Comparison of ENCODE assay signal across 8 cellular contexts in genomic region chr5:177300236-177300880, GRCh38. TPM values are rescaled to one million over a fixed set of nuclear protein-coding genes. Genes with fewer than 3 reads are reported as not detected.
A peak's percentile ranks its signal among the peaks of the same experiment; 100 is the strongest.
DNase-seq lines count a peak whose midpoint lies in the region; ATAC-seq, FAIRE-seq and TF ChIP-seq lines count a peak whose summit lies in the region.

No MANE protein-coding gene starts in this region.

- intact Hi-C loops in right cardiac atrium (cut with DNase I), result loop anchor here in 1 of 4 donors (10.0 kb wide), 1 partner anchor 186 kb away; no protein-coding TSS in a partner anchor

- WGBS in right cardiac atrium, result 13% methylated on average over 4 of the region's 4 CpGs

- no peaks in the 10 kb centered on the region for H3K9me3 ChIP-seq in adipocyte (ENCODE audit: control insufficient read depth, low read length)
- H3K9me3 ChIP-seq in right cardiac atrium (ENCODE audit: control insufficient read depth, low read length), result no peaks in the 10 kb centered on the region
- no peaks in the 10 kb centered on the region for H3K9me3 ChIP-seq in SJCRH30 (replicated peaks)

- ATAC-seq in HG02973 (IDR thresholded peaks at IDR 0.05; ENCODE audit: unreplicated experiment) (peak; percentile 31), right cardiac atrium (peak; percentile 59 to 74)

- H3K4me3 ChIP-seq in adipocyte (ENCODE audit: low read length), result no peak overlapping the region
- no peak overlapping the region for H3K4me3 ChIP-seq in right cardiac atrium (ENCODE audit: low read length)
- no peak overlapping the region for H3K4me3 ChIP-seq in SJCRH30

- no peaks in the 10 kb centered on the region for H3K27me3 ChIP-seq in adipocyte (replicated peaks; ENCODE audit: control insufficient read depth, insufficient read depth, low read length)
- H3K27me3 ChIP-seq in right cardiac atrium (ENCODE audit: control insufficient read depth, insufficient read depth), result no peaks in the 10 kb centered on the region
- no peaks in the 10 kb centered on the region for H3K27me3 ChIP-seq in SJCRH30

- H3K27ac ChIP-seq in right cardiac atrium (ENCODE audit: low read length), result peak overlapping the region; percentile 81
- H3K27ac ChIP-seq in SJCRH30, result no peak overlapping the region

- DNase-seq in GM12892 (ENCODE audit: insufficient read length) (peak; percentile 48), RPMI8226 (peak; percentile 85), adipocyte (ENCODE audit: low read depth) (peak; percentile 77), right cardiac atrium (peak; percentile 70 to 80 (median 79)), smooth muscle cell of the brain vasculature (ENCODE audit: low read depth, low spot score) (peak; percentile 58), NCI-H524 treated with DMSO at 0.1 percent for 48 hours (lab: John Stamatoyannopoulos, UW) (no peak), SJCRH30 (no peak)

- TF ChIP-seq POLR2A in GM12892 (IDR thresholded peaks at IDR 0.05; ENCODE audit: low read depth, low read length), result no peak; the same call in 1 of the 2 replicates

- peaks cover 16% of the 10 kb centered on the region for H3K36me3 ChIP-seq in adipocyte (ENCODE audit: control insufficient read depth, insufficient read depth, low read length, severe bottlenecking)
- H3K36me3 ChIP-seq in SJCRH30, result peaks cover 7% of the 10 kb centered on the region

- peak; percentile 90 for FAIRE-seq in GM12892 (lab: Jason Lieb, UNC)

- peak overlapping the region; percentile 1 for H3K9ac ChIP-seq in adipocyte (ENCODE audit: low read length)

- H3K4me1 ChIP-seq in adipocyte (ENCODE audit: control insufficient read depth, insufficient read depth, low read length) (peaks cover 34% of the 10 kb centered on the region), right cardiac atrium (ENCODE audit: control insufficient read depth, insufficient read depth, low read length) (peaks cover 24% of the 10 kb centered on the region), SJCRH30 (peaks cover 13% of the 10 kb centered on the region)

RNA-seq across cellular contexts. Expression of gene RAB24, which starts 3.2 kb away (rescaled TPM):
- 29.7 TPM for polyA plus RNA-seq in GM12892 (2012; ENCODE audit: missing spikeins)
- 10 to 100 TPM; 15.0 to 23.8 (median 20.6) TPM for total RNA-seq in right cardiac atrium
- polyA plus RNA-seq in right cardiac atrium, result 28.6 TPM
- total RNA-seq in SJCRH30 (2014; rRNA removed; shearing (Covaris generic)), result 24.1 and 25.4 TPM in 2 replicates

RNA-seq across cellular contexts. Expression of gene PRELID1, which starts 3.2 kb away (rescaled TPM):
- polyA plus RNA-seq in GM12892 (2012; ENCODE audit: missing spikeins), result 189 TPM
- 10 to 100 TPM; 40.4 to 55.7 (median 46.0) TPM for total RNA-seq in right cardiac atrium
- polyA plus RNA-seq in right cardiac atrium, result 43.3 TPM
- total RNA-seq in SJCRH30 (2014; rRNA removed; shearing (Covaris generic)), result 226 and 259 TPM in 2 replicates

RNA-seq across cellular contexts. Expression of gene MXD3, which starts 11.3 kb away (rescaled TPM):
- polyA plus RNA-seq in GM12892 (2012; ENCODE audit: missing spikeins), result 4.8 TPM
- 1 to 10 TPM; 2.4 to 3.6 (median 2.6) TPM for total RNA-seq in right cardiac atrium
- 1.7 TPM for polyA plus RNA-seq in right cardiac atrium
- total RNA-seq in SJCRH30 (2014; rRNA removed; shearing (Covaris generic)), result 36.6 and 37.6 TPM in 2 replicates

RNA-seq across cellular contexts. Expression of gene LMAN2, which starts 51.1 kb away (rescaled TPM):
- 44.8 TPM for polyA plus RNA-seq in GM12892 (2012; ENCODE audit: missing spikeins)
- 10 to 100 TPM; 59.0 to 74.3 (median 68.8) TPM for total RNA-seq in right cardiac atrium
- 109 TPM for polyA plus RNA-seq in right cardiac atrium
- total RNA-seq in SJCRH30 (2014; rRNA removed; shearing (Covaris generic)), result 144 and 156 TPM in 2 replicates

RNA-seq across cellular contexts. Expression of gene RGS14, which starts 57.4 kb away (rescaled TPM):
- polyA plus RNA-seq in GM12892 (2012; ENCODE audit: missing spikeins), result 26.0 TPM
- 1 to 10 TPM; 3.8 to 5.1 (median 4.2) TPM for total RNA-seq in right cardiac atrium
- 4.6 TPM for polyA plus RNA-seq in right cardiac atrium
- 4.0 and 4.8 TPM in 2 replicates for total RNA-seq in SJCRH30 (2014; rRNA removed; shearing (Covaris generic))

Comparison
In these comparisons a context has a peak if more than half of its experiments do, and no peak if none do; other contexts are left out.
1. DNase-seq: peak in GM12892 (single experiment), RPMI8226 (single experiment), adipocyte (single experiment), right cardiac atrium (3 of 3) and smooth muscle cell of the brain vasculature (single experiment); none in NCI-H524 treated with DMSO at 0.1 percent for 48 hours (single experiment) and SJCRH30 (0 of 2).